ENCODE assay signal across 24 cellular contexts in the genomic region with DNA sequence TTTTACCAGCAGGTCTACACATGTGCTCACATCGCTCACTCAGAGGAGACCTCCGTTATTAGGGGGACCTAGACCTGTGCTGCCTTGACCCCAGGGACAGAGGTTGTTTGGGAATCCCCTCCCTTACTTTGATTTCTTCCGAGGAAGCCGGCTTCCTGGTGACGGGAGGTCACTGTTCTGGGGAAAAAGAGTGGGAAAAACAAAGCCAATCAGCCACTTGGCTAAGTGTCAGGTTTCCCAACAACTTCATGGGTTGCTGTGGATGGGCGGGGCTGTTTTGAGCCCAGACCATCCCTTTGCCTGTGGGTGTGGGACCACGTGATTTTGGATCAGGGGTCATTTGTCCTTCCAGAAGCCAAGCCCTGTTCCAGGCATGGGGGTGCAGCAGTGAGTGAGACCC.
"Had no signal": no experiment of that assay in that cellular context is flagged by ENCODE, and none has a peak within 500 bp of the region (broad histone marks: within the 10 kb centered on the region; RNA-seq: fewer than 3 reads in every experiment).

No MANE protein-coding gene starts in this region.

- H3K4me3 ChIP-seq: heart left ventricle, prostate gland, right lobe of liver, suprapubic skin, thyroid gland had no signal

- FAIRE-seq: colon, endothelial cell of umbilical vein, frontal cortex, islet of Langerhans, urothelium cell line had no signal

- H2AFZ ChIP-seq: parathyroid adenoma had no signal

- H3K4me1 ChIP-seq: parathyroid adenoma, prostate gland, right lobe of liver, suprapubic skin, thyroid gland had no signal

- H3K9me3 Mint-ChIP-seq: endodermal cell; naive B cell; neural crest cell; stimulated activated effector memory CD8-positive, alpha-beta T cell treated with anti-CD3 and anti-CD28 coated beads, Interleukin-12 subunit alpha, Interleukin-12 subunit beta, amount 100 ng/mL, for 72 hours; type B pancreatic cell had no signal

- H3K9me3 ChIP-seq: heart left ventricle, prostate gland, right lobe of liver, suprapubic skin, thyroid gland had no signal

- DNase-seq: dermis blood vessel endothelial cell; endodermal cell; heart left ventricle; hippocampal formation; kidney glomerular epithelial cell; mesendoderm; naive B cell; occipital lobe; right lobe of liver; stimulated activated CD4-positive, alpha-beta T cell treated with anti-CD3 and anti-CD28 coated beads, Interleukin-4, amount 100 ng/mL, for 1 hour; stimulated activated CD8-positive, alpha-beta memory T cell treated with anti-CD3 and anti-CD28 coated beads, Interleukin-4, amount 100 ng/mL, for 48 hours; stimulated activated naive CD8-positive, alpha-beta T cell treated with anti-CD3 and anti-CD28 coated beads, Interleukin-15, Interleukin-2, amounts not matched to agents 100 U/mL and 50 U/mL, for 24 hours; thyroid gland had no signal

- H3K4me3 Mint-ChIP-seq: endodermal cell; naive B cell; neural crest cell; stimulated activated effector memory CD8-positive, alpha-beta T cell treated with anti-CD3 and anti-CD28 coated beads, Interleukin-12 subunit alpha, Interleukin-12 subunit beta, amount 100 ng/mL, for 72 hours; type B pancreatic cell had no signal

- H3K79me2 ChIP-seq: parathyroid adenoma had no signal

- H3K27me3 Mint-ChIP-seq: naive B cell had no signal

- H3K36me3 Mint-ChIP-seq: type B pancreatic cell had no signal

- ATAC-seq: heart left ventricle; right lobe of liver; stimulated activated effector memory CD8-positive, alpha-beta T cell treated with anti-CD3 and anti-CD28 coated beads, Interleukin-12 subunit alpha, Interleukin-12 subunit beta, amount 100 ng/mL, for 72 hours; stimulated activated naive CD8-positive, alpha-beta T cell treated with anti-CD3 and anti-CD28 coated beads, Interleukin-15, Interleukin-2, amounts not matched to agents 100 U/mL and 50 U/mL, for 24 hours had no signal

- H3K36me3 ChIP-seq: prostate gland, right lobe of liver, suprapubic skin, thyroid gland had no signal

- H3K27ac Mint-ChIP-seq: endodermal cell; stimulated activated effector memory CD8-positive, alpha-beta T cell treated with anti-CD3 and anti-CD28 coated beads, Interleukin-12 subunit alpha, Interleukin-12 subunit beta, amount 100 ng/mL, for 72 hours; type B pancreatic cell had no signal

- H3K27ac ChIP-seq: heart left ventricle, parathyroid adenoma, prostate gland, right lobe of liver, suprapubic skin, thyroid gland had no signal

- H3K27me3 ChIP-seq: heart left ventricle, right lobe of liver, suprapubic skin, thyroid gland had no signal
